Comparison of ENCODE assay signal across 19 cellular contexts in genomic region chr2:169106563-169107545, GRCh38. TPM values are rescaled to one million over a fixed set of nuclear protein-coding genes. Genes with fewer than 3 reads are reported as not detected.
A peak's percentile ranks its signal among the peaks of the same experiment; 100 is the strongest.
DNase-seq lines count a peak whose midpoint lies in the region; ATAC-seq and TF ChIP-seq lines count a peak whose summit lies in the region.
"Had no signal": no experiment of that assay in that cellular context is flagged by ENCODE, and none has a peak within 500 bp of the region (broad histone marks: within the 10 kb centered on the region; RNA-seq: fewer than 3 reads in every experiment).

No MANE protein-coding gene starts in this region.

- H2AFZ ChIP-seq in MM.1S (ENCODE audit: low read length) (no peak overlapping the region), neural progenitor cell (replicated peaks) (no peak overlapping the region)

- peaks cover 17% of the 10 kb centered on the region for H3F3A ChIP-seq in MM.1S (ENCODE audit: insufficient read depth, low read length)
- no peaks in the 10 kb centered on the region for H3F3A ChIP-seq in neural progenitor cell (ENCODE audit: low read depth)

- H3K9me2 ChIP-seq in MM.1S (replicated peaks; ENCODE audit: insufficient read depth, low read length), result no peaks in the 10 kb centered on the region

- DNase-seq in CD8-positive, alpha-beta memory T cell, result peak in 1 of 5 donors; percentile 7
- DNase-seq in MM.1S (no peak), T-cell (no peak), erythroblast (lab: John Stamatoyannopoulos, UW) (peak; percentile 5 to 21), neural progenitor cell (ENCODE audit: low spot score) (no peak), Calu3 (no peak), NCI-H146 (lab: John Stamatoyannopoulos, UW) (no peak)
- DNase-seq: activated CD4-positive, alpha-beta T cell treated with anti-CD3 and anti-CD28 coated beads, Interleukin-2, amount 50 U/mL, for 48 hours; activated effector memory CD4-positive, alpha-beta T cell treated with anti-CD3 and anti-CD28 coated beads, Interleukin-2, amount 50 U/mL, for 16 hours; DND-41; NCI-H1417 treated with DMSO at 0.1 percent for 48 hours; NCI-H345; SHP77 treated with DMSO at 0.1 percent for 48 hours; T1000; thyroid gland had no signal

- H3K79me2 ChIP-seq in MM.1S (ENCODE audit: low read length) (no peaks in the 10 kb centered on the region), neural progenitor cell (ENCODE audit: low read depth) (no peaks in the 10 kb centered on the region)

- BruUV-seq in Calu3 (replicated peaks; lab: Mats Ljungman, UMichigan), result no TSS peak

- H3K4me1 ChIP-seq in CD8-positive, alpha-beta memory T cell (ENCODE audit: insufficient read depth, low read length), result peaks cover 55% of the 10 kb centered on the region
- H3K4me1 ChIP-seq in MM.1S (ENCODE audit: low read length) (peaks cover 39% of the 10 kb centered on the region), neural progenitor cell (peaks cover 12% of the 10 kb centered on the region)
- H3K4me1 ChIP-seq: prostate gland, thyroid gland had no signal

- TF ChIP-seq CTCF in MM.1S (IDR thresholded peaks at IDR 0.05; ENCODE audit: low read length) (no peak), neural progenitor cell (IDR thresholded peaks at IDR 0.05) (no peak), Calu3 (IDR thresholded peaks at IDR 0.05; ENCODE audit: unreplicated experiment) (no peak)

- no peak overlapping the region for H3K4me3 ChIP-seq in CD8-positive, alpha-beta memory T cell (ENCODE audit: low read length)
- H3K4me3 ChIP-seq in MM.1S (ENCODE audit: low read length), result no peak overlapping the region
- no peak overlapping the region for H3K4me3 ChIP-seq in neural progenitor cell
- H3K4me3 ChIP-seq: esophagus muscularis mucosa, prostate gland, thyroid gland had no signal

- no peaks in the 10 kb centered on the region for H3K9me3 Mint-ChIP-seq in CD8-positive, alpha-beta memory T cell
- H3K9me3 Mint-ChIP-seq in T-cell, result no peaks in the 10 kb centered on the region
- no peaks in the 10 kb centered on the region for H3K9me3 Mint-ChIP-seq in neural progenitor cell
- no peaks in the 10 kb centered on the region for H3K9me3 Mint-ChIP-seq in Calu3 (ENCODE audit: low read depth, unreplicated experiment)
- H3K9me3 Mint-ChIP-seq: dendritic cell treated with granulocyte-macrophage colony-stimulating factor and Interleukin-4, amounts not matched to agents 40 ng/mL and 50 ng/mL, for 4 days had no signal

- H3K4me2 ChIP-seq in MM.1S (ENCODE audit: low read depth, low read length), result peak overlapping the region; percentile 54; the same call in 1 of the 2 replicates
- no peak overlapping the region for H3K4me2 ChIP-seq in neural progenitor cell

- H4K20me1 ChIP-seq in MM.1S (ENCODE audit: insufficient read depth, low read length), result no peaks in the 10 kb centered on the region
- no peaks in the 10 kb centered on the region for H4K20me1 ChIP-seq in neural progenitor cell (ENCODE audit: low read depth)

- H3K27me3 ChIP-seq in CD8-positive, alpha-beta memory T cell (ENCODE audit: insufficient read depth, low read length, poor library complexity, severe bottlenecking), result no peaks in the 10 kb centered on the region
- no peaks in the 10 kb centered on the region for H3K27me3 ChIP-seq in MM.1S (replicated peaks; ENCODE audit: insufficient read depth, low read length)
- peaks cover 8% of the 10 kb centered on the region for H3K27me3 ChIP-seq in neural progenitor cell
- H3K27me3 ChIP-seq: thyroid gland had no signal

- peaks cover 0 to 4% (median 0%) of the 10 kb centered on the region in 3 donors for H3K36me3 Mint-ChIP-seq in CD8-positive, alpha-beta memory T cell
- H3K36me3 Mint-ChIP-seq in T-cell (no peaks in the 10 kb centered on the region), neural progenitor cell (no peaks in the 10 kb centered on the region), Calu3 (ENCODE audit: insufficient read depth, unreplicated experiment) (no peaks in the 10 kb centered on the region)

- CTCF ChIA-PET in CD8-positive, alpha-beta memory T cell (lab: Charles Lee), result interaction anchor here (0.6 to 8.0 kb wide), 5 partner anchors 14 to 143 kb away, joined by 3 to 147 read pairs (median 5); no protein-coding TSS in a partner anchor
- CTCF ChIA-PET in T-cell (lab: Charles Lee) (interaction anchor here (0.5 to 5.9 kb wide), 10 partner anchors 25 to 673 kb away, joined by 3 to 110 read pairs (median 4); no protein-coding TSS in a partner anchor), Calu3 (lab: Charles Lee) (interaction anchor here (1.0 kb wide), 1 partner anchor 25 kb away, joined by 5 read pairs; no protein-coding TSS in a partner anchor)

- POLR2A ChIA-PET in CD8-positive, alpha-beta memory T cell (lab: Charles Lee), result no interaction called here
- POLR2A ChIA-PET in T-cell (lab: Charles Lee), result interaction anchor here in 1 of 2 donors (0.6 kb wide), 1 partner anchor 896 kb away, joined by 3 read pairs; no protein-coding TSS in a partner anchor

- ATAC-seq in T-cell (replicated peaks in 1 of 4), result no peak

- H3K9ac ChIP-seq in MM.1S (ENCODE audit: low read length), result no peak overlapping the region
- no peak overlapping the region for H3K9ac ChIP-seq in neural progenitor cell

- TF ChIP-seq POLR2A in erythroblast (IDR thresholded peaks at IDR 0.05; ENCODE audit: low read length), result no peak

- H3K36me3 ChIP-seq in CD8-positive, alpha-beta memory T cell (ENCODE audit: insufficient read depth, low read length), result no peaks in the 10 kb centered on the region
- H3K36me3 ChIP-seq in MM.1S (replicated peaks; ENCODE audit: insufficient read depth, low read length) (no peaks in the 10 kb centered on the region), neural progenitor cell (no peaks in the 10 kb centered on the region)
- H3K36me3 ChIP-seq: esophagus muscularis mucosa, prostate gland, thyroid gland had no signal

- intact Hi-C loops in Calu3 (cut with micrococcal nuclease; ENCODE audit: unreplicated experiment), result no loop called here

- H3K27ac ChIP-seq in CD8-positive, alpha-beta memory T cell (ENCODE audit: low read depth, low read length), result no peak overlapping the region
- H3K27ac ChIP-seq in MM.1S (ENCODE audit: low read length) (peak overlapping the region; percentile 8; the same call in 1 of the 2 replicates), neural progenitor cell (no peak overlapping the region)
- H3K27ac ChIP-seq: C4-2B, esophagus muscularis mucosa, prostate gland, thyroid gland had no signal

- H3K9me3 ChIP-seq in CD8-positive, alpha-beta memory T cell (ENCODE audit: low read length), result no peaks in the 10 kb centered on the region
- H3K9me3 ChIP-seq in MM.1S (replicated peaks; ENCODE audit: insufficient read depth, low read length) (no peaks in the 10 kb centered on the region), neural progenitor cell (ENCODE audit: low read depth) (no peaks in the 10 kb centered on the region)
- H3K9me3 ChIP-seq: esophagus muscularis mucosa, prostate gland, thyroid gland had no signal

- H3K27me3 Mint-ChIP-seq in CD8-positive, alpha-beta memory T cell, result peaks cover 0 to 9% of the 10 kb centered on the region in 2 donors
- H3K27me3 Mint-ChIP-seq in T-cell (peaks cover 0 to 4% of the 10 kb centered on the region in 2 donors), neural progenitor cell (ENCODE audit: insufficient read depth, low read depth) (peaks cover 5% of the 10 kb centered on the region), Calu3 (ENCODE audit: unreplicated experiment) (no peaks in the 10 kb centered on the region)

- H3K4me3 Mint-ChIP-seq in CD8-positive, alpha-beta memory T cell, result peak overlapping the region in 5 of 7 donors; percentile 8 to 78 (median 34)
- H3K4me3 Mint-ChIP-seq in T-cell (peak overlapping the region in 1 of 3 donors; percentile 53), neural progenitor cell (no peak overlapping the region), Calu3 (ENCODE audit: low read depth, unreplicated experiment) (no peak overlapping the region)
- H3K4me3 Mint-ChIP-seq: dendritic cell treated with granulocyte-macrophage colony-stimulating factor and Interleukin-4, amounts not matched to agents 40 ng/mL and 50 ng/mL, for 4 days had no signal

- H3K27ac Mint-ChIP-seq in CD8-positive, alpha-beta memory T cell, result peak overlapping the region; percentile 11 to 77 (median 48)
- H3K27ac Mint-ChIP-seq in T-cell (peak overlapping the region; percentile 53 to 67), neural progenitor cell (no peak overlapping the region), Calu3 (ENCODE audit: unreplicated experiment) (no peak overlapping the region)
- H3K27ac Mint-ChIP-seq: dendritic cell treated with granulocyte-macrophage colony-stimulating factor and Interleukin-4, amounts not matched to agents 40 ng/mL and 50 ng/mL, for 4 days had no signal

- peaks cover 49 to 56% (median 54%) of the 10 kb centered on the region in 3 donors for H3K4me1 Mint-ChIP-seq in CD8-positive, alpha-beta memory T cell
- H3K4me1 Mint-ChIP-seq in T-cell (peaks cover 51 to 71% (median 55%) of the 10 kb centered on the region in 3 donors), neural progenitor cell (peaks cover 11% of the 10 kb centered on the region), Calu3 (ENCODE audit: low read depth, unreplicated experiment) (peaks cover 19% of the 10 kb centered on the region)

RNA-seq across cellular contexts. Expression of gene DHRS9, which starts 37.5 kb away (rescaled TPM):
- total RNA-seq in CD8-positive, alpha-beta memory T cell, result under 1 TPM; 0.20 to 0.37 TPM
- polyA plus RNA-seq in CD8-positive, alpha-beta memory T cell, result not detected
- not detected for total RNA-seq in T-cell
- not detected in 2 replicates for total RNA-seq in neural progenitor cell (ENCODE audit: low replicate concordance)
- total RNA-seq in Calu3 (2022), result 16.6 and 46.8 TPM in 2 replicates

Comparison
In these comparisons a context has a peak if more than half of its experiments do, and no peak if none do; other contexts are left out.
1. DNase-seq: peak in erythroblast (2 of 2); none in MM.1S (single experiment), T-cell (0 of 34), neural progenitor cell (single experiment), Calu3 (single experiment) and NCI-H146 (single experiment).
2. H3K27ac Mint-ChIP-seq: peak in CD8-positive, alpha-beta memory T cell (8 of 8) and T-cell (2 of 2); none in neural progenitor cell (single experiment) and Calu3 (single experiment).
3. H3K4me3 Mint-ChIP-seq: peak in CD8-positive, alpha-beta memory T cell (5 of 7); none in neural progenitor cell (single experiment) and Calu3 (single experiment).
4. RNA of gene DHRS9, which starts 37.5 kb away (total RNA-seq): 16.6 to 46.8 TPM in Calu3; 0.20 to 0.37 TPM in CD8-positive, alpha-beta memory T cell, not detected in T-cell and not detected in neural progenitor cell; every median in the first group is over 10 times any median in the second.